Comparison of ENCODE assay signal across 22 cellular contexts in genomic region chr14:106488293-106488692, GRCh38.
"Had no signal": no experiment of that assay in that cellular context is flagged by ENCODE, and none has a peak within 500 bp of the region (broad histone marks: within the 10 kb centered on the region; RNA-seq: fewer than 3 reads in every experiment).

No MANE protein-coding gene starts in this region.

- H3K4me3 Mint-ChIP-seq: endodermal cell, mesothelial cell of epicardium had no signal

- H3K36me3 Mint-ChIP-seq: mesothelial cell of epicardium had no signal

- H3K27ac Mint-ChIP-seq: endodermal cell, mesothelial cell of epicardium had no signal

- H3K4me1 Mint-ChIP-seq: endodermal cell, mesothelial cell of epicardium had no signal

- DNase-seq: dermis blood vessel endothelial cell; dorsolateral prefrontal cortex; effector CD4-positive, alpha-beta T cell; effector memory CD4-positive, alpha-beta T cell; endodermal cell; erythroblast; esophagus squamous epithelium; foreskin fibroblast; foreskin melanocyte; gastrocnemius medialis; glutamatergic neuron; head of caudate nucleus; heart right ventricle; hippocampal formation; left cardiac atrium; left lung; left ventricle myocardium superior; lower lobe of right lung; mesenchymal stem cell; mucosa of descending colon had no signal

- ATAC-seq: esophagus mucosa, gastrocnemius medialis, heart right ventricle, left lung, left ventricle myocardium superior, lower lobe of right lung, mucosa of descending colon had no signal
